In genomic region chr19:20664342-20664916, GRCh38 we compare ENCODE assay signal across 1 cellular context.
TF ChIP-seq lines count a peak whose summit lies in the region.
"Not testable (repeated sequence)": the region's sequence is repeated elsewhere in the genome, so short reads cannot be mapped to it uniquely, and the experiment has no call there.

No MANE protein-coding gene starts in this region.

TF ChIP-seq in HepG2, 621 proteins besides CTCF, POLR2A, EP300 and RAD21 (continues in another document):
- not testable (repeated sequence) for TF ChIP-seq NONO, NR2F6, SOX6, SOX13 (IDR thresholded peaks at IDR 0.05)
- TF ChIP-seq NONO (CRISPR knock-in tag; conservative IDR thresholded peaks at IDR 0.05) (0 out of 2 replicates have a peak, but pooled peaks have one; percentile 48), DMAP1 (CRISPR knock-in tag; IDR thresholded peaks at IDR 0.05) (0 out of 2 replicates have a peak, but pooled peaks have one; percentile 31), ELF3 (CRISPR knock-in tag; IDR thresholded peaks at IDR 0.05) (peak; percentile 67; the same call in 1 of the 2 replicates), FOXA3 (CRISPR knock-in tag; IDR thresholded peaks at IDR 0.05) (0 out of 2 replicates have a peak, but pooled peaks have one; percentile 39), HNF1A (IDR thresholded peaks at IDR 0.05; ENCODE audit: low read depth) (peak; percentile 42), HNF1A (CRISPR knock-in tag; IDR thresholded peaks at IDR 0.05; ENCODE audit: borderline replicate concordance) (peak; percentile 70; the same call in 1 of the 2 replicates), ZNF20 (CRISPR knock-in tag; IDR thresholded peaks at IDR 0.05) (0 out of 2 replicates have a peak, but pooled peaks have one; percentile 27), ZNF761 (CRISPR knock-in tag; conservative IDR thresholded peaks at IDR 0.05) (peak; percentile 89), MEIS1 (CRISPR knock-in tag; IDR thresholded peaks at IDR 0.05; ENCODE audit: borderline replicate concordance) (0 out of 2 replicates have a peak, but pooled peaks have one; percentile 43), SALL1 (CRISPR knock-in tag; IDR thresholded peaks at IDR 0.05) (peak; percentile 72), ZNF317 (CRISPR knock-in tag; IDR thresholded peaks at IDR 0.05) (peak; percentile 59; the same call in 1 of the 2 replicates), MED1 (CRISPR knock-in tag; IDR thresholded peaks at IDR 0.05) (peak; percentile 90), ZNF614 (CRISPR knock-in tag; IDR thresholded peaks at IDR 0.05; ENCODE audit: borderline replicate concordance) (0 out of 2 replicates have a peak, but pooled peaks have one; percentile 13), HOXA3 (CRISPR knock-in tag; IDR thresholded peaks at IDR 0.05) (peak; percentile 37; the same call in 1 of the 2 replicates), HNF1B (CRISPR knock-in tag; IDR thresholded peaks at IDR 0.05) (peak; percentile 71), NR2F6 (CRISPR knock-in tag; IDR thresholded peaks at IDR 0.05) (peak; percentile 7; the same call in 1 of the 2 replicates), POGZ (CRISPR knock-in tag; IDR thresholded peaks at IDR 0.05) (peak; percentile 70), RXRB (CRISPR knock-in tag; IDR thresholded peaks at IDR 0.05; ENCODE audit: borderline replicate concordance) (peak; percentile 33; the same call in 1 of the 2 replicates), SAP130 (CRISPR knock-in tag; IDR thresholded peaks at IDR 0.05; ENCODE audit: low read depth) (peak; percentile 61), ARNT2 (CRISPR knock-in tag; IDR thresholded peaks at IDR 0.05; ENCODE audit: low read depth) (0 out of 2 replicates have a peak, but pooled peaks have one; percentile 25), GATAD2A (CRISPR knock-in tag; IDR thresholded peaks at IDR 0.05) (peak; percentile 29; the same call in 1 of the 2 replicates), ZNF430 (CRISPR knock-in tag; IDR thresholded peaks at IDR 0.05) (0 out of 2 replicates have a peak, but pooled peaks have one; percentile 56), SOX6 (CRISPR knock-in tag; IDR thresholded peaks at IDR 0.05) (peak; percentile 70), CEBPG (CRISPR knock-in tag; IDR thresholded peaks at IDR 0.05) (peak; percentile 92), NR2C2 (CRISPR knock-in tag; IDR thresholded peaks at IDR 0.05; ENCODE audit: borderline replicate concordance) (peak; percentile 38; the same call in 1 of the 2 replicates), HOMEZ (CRISPR knock-in tag; IDR thresholded peaks at IDR 0.05; ENCODE audit: low read depth) (0 out of 2 replicates have a peak, but pooled peaks have one; percentile 28), SOX13 (CRISPR knock-in tag; conservative IDR thresholded peaks at IDR 0.05 in 1 of 2, IDR thresholded peaks at IDR 0.05 in 1 of 2) (peak in 1 of 2 experiments; percentile 41; a peak in 1 of 4 replicates), ZNF556 (CRISPR knock-in tag; IDR thresholded peaks at IDR 0.05; ENCODE audit: borderline replicate concordance) (peak; percentile 27; the same call in 1 of the 2 replicates), ARNTL (CRISPR knock-in tag; IDR thresholded peaks at IDR 0.05) (peak; percentile 93), ZBTB20 (CRISPR knock-in tag; IDR thresholded peaks at IDR 0.05; ENCODE audit: borderline replicate concordance, low read depth) (peak; percentile 100), POLR2AphosphoS5 (IDR thresholded peaks at IDR 0.05; ENCODE audit: low read depth, low read length) (peak; percentile 62), ZNF605 (CRISPR knock-in tag; IDR thresholded peaks at IDR 0.05) (peak; percentile 51; the same call in 1 of the 2 replicates), SNAPC2 (CRISPR knock-in tag; IDR thresholded peaks at IDR 0.05) (0 out of 2 replicates have a peak, but pooled peaks have one; percentile 14)
- TF ChIP-seq, protein P1, sequence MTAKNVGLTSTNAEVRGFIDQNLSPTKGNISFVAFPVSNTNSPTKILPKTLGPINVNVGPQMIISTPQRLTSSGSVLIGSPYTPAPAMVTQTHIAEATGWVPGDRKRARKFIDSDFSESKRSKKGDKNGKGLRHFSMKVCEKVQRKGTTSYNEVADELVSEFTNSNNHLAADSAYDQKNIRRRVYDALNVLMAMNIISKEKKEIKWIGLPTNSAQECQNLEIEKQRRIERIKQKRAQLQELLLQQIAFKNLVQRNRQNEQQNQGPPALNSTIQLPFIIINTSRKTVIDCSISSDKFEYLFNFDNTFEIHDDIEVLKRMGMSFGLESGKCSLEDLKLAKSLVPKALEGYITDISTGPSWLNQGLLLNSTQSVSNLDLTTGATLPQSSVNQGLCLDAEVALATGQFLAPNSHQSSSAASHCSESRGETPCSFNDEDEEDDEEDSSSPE (CRISPR knock-in tag; IDR thresholded peaks at IDR 0.05): peak; percentile 19; the same call in 1 of the 2 replicates
- TF ChIP-seq, protein P2, sequence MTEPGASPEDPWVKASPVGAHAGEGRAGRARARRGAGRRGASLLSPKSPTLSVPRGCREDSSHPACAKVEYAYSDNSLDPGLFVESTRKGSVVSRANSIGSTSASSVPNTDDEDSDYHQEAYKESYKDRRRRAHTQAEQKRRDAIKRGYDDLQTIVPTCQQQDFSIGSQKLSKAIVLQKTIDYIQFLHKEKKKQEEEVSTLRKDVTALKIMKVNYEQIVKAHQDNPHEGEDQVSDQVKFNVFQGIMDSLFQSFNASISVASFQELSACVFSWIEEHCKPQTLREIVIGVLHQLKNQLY (CRISPR knock-in tag; IDR thresholded peaks at IDR 0.05): peak; percentile 99
- TF ChIP-seq, protein P3, sequence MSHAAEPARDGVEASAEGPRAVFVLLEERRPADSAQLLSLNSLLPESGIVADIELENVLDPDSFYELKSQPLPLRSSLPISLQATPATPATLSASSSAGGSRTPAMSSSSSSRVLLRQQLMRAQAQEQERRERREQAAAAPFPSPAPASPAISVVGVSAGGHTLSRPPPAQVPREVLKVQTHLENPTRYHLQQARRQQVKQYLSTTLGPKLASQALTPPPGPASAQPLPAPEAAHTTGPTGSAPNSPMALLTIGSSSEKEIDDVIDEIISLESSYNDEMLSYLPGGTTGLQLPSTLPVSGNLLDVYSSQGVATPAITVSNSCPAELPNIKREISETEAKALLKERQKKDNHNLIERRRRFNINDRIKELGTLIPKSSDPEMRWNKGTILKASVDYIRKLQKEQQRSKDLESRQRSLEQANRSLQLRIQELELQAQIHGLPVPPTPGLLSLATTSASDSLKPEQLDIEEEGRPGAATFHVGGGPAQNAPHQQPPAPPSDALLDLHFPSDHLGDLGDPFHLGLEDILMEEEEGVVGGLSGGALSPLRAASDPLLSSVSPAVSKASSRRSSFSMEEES (CRISPR knock-in tag; IDR thresholded peaks at IDR 0.05): peak; percentile 54; the same call in 1 of the 2 replicates
- TF ChIP-seq, protein P4, sequence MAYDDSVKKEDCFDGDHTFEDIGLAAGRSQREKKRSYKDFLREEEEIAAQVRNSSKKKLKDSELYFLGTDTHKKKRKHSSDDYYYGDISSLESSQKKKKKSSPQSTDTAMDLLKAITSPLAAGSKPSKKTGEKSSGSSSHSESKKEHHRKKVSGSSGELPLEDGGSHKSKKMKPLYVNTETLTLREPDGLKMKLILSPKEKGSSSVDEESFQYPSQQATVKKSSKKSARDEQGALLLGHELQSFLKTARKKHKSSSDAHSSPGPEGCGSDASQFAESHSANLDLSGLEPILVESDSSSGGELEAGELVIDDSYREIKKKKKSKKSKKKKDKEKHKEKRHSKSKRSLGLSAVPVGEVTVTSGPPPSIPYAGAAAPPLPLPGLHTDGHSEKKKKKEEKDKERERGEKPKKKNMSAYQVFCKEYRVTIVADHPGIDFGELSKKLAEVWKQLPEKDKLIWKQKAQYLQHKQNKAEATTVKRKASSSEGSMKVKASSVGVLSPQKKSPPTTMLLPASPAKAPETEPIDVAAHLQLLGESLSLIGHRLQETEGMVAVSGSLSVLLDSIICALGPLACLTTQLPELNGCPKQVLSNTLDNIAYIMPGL (CRISPR knock-in tag; IDR thresholded peaks at IDR 0.05; ENCODE audit: borderline replicate concordance in 1 of 2, low read depth in 1 of 2): 0 out of 4 replicates have a peak, but pooled peaks of 1 of the 2 experiments have one; percentile 20
- TF ChIP-seq, protein P5, sequence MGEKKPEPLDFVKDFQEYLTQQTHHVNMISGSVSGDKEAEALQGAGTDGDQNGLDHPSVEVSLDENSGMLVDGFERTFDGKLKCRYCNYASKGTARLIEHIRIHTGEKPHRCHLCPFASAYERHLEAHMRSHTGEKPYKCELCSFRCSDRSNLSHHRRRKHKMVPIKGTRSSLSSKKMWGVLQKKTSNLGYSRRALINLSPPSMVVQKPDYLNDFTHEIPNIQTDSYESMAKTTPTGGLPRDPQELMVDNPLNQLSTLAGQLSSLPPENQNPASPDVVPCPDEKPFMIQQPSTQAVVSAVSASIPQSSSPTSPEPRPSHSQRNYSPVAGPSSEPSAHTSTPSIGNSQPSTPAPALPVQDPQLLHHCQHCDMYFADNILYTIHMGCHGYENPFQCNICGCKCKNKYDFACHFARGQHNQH (CRISPR knock-in tag; IDR thresholded peaks at IDR 0.05): 0 out of 2 replicates have a peak, but pooled peaks have one; percentile 36
- TF ChIP-seq, protein P6, sequence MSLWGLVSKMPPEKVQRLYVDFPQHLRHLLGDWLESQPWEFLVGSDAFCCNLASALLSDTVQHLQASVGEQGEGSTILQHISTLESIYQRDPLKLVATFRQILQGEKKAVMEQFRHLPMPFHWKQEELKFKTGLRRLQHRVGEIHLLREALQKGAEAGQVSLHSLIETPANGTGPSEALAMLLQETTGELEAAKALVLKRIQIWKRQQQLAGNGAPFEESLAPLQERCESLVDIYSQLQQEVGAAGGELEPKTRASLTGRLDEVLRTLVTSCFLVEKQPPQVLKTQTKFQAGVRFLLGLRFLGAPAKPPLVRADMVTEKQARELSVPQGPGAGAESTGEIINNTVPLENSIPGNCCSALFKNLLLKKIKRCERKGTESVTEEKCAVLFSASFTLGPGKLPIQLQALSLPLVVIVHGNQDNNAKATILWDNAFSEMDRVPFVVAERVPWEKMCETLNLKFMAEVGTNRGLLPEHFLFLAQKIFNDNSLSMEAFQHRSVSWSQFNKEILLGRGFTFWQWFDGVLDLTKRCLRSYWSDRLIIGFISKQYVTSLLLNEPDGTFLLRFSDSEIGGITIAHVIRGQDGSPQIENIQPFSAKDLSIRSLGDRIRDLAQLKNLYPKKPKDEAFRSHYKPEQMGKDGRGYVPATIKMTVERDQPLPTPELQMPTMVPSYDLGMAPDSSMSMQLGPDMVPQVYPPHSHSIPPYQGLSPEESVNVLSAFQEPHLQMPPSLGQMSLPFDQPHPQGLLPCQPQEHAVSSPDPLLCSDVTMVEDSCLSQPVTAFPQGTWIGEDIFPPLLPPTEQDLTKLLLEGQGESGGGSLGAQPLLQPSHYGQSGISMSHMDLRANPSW (CRISPR knock-in tag; IDR thresholded peaks at IDR 0.05; ENCODE audit: borderline replicate concordance): 0 out of 2 replicates have a peak, but pooled peaks have one; percentile 54
